ENCODE assay signal across 11 cellular contexts in genomic region chr6:14453712-14454466, GRCh38.
DNase-seq lines count a peak whose midpoint lies in the region; ATAC-seq and TF ChIP-seq lines count a peak whose summit lies in the region.
"Had no signal": no experiment of that assay in that cellular context is flagged by ENCODE, and none has a peak within 500 bp of the region (broad histone marks: within the 10 kb centered on the region; RNA-seq: fewer than 3 reads in every experiment).

No MANE protein-coding gene starts in this region.

- no peak overlapping the region for H3K27ac ChIP-seq in SK-N-SH (ENCODE audit: low read depth in 2 of 2, low read length in 1 of 2)
- H3K27ac ChIP-seq: RWPE1 had no signal

- CTCF ChIA-PET in SK-N-SH (lab: Yijun Ruan, JAX) = no interaction called here

- H3K4me1 ChIP-seq in mucosa of descending colon (ENCODE audit: low read depth) (peaks cover 12% of the 10 kb centered on the region), SK-N-SH (ENCODE audit: control insufficient read depth in 1 of 2, insufficient read depth in 2 of 2, low read depth in 1 of 2, low read length in 1 of 2) (peaks cover 0 to 4% of the 10 kb centered on the region in 2 experiments; a peak in 1 of 4 replicates)

- DNase-seq in NCI-H748 treated with DMSO at 0.1 percent for 48 hours (lab: John Stamatoyannopoulos, UW) (peak; percentile 100), NCI-H748 (lab: John Stamatoyannopoulos, UW; ENCODE audit: unreplicated experiment) (no peak), DMS53 (lab: John Stamatoyannopoulos, UW) (peak; percentile 64), mucosa of descending colon (peak in 1 of 3 donors; percentile 36), NCI-H1092 treated with DMSO at 0.1 percent for 48 hours (lab: John Stamatoyannopoulos, UW) (no peak), SK-N-SH (no peak)
- DNase-seq in T-helper 2 cell treated with Interferon-gamma antibody and Interleukin-4, amounts not matched to agents 5 μg/mL and 100 μg/mL, for 36 hours (ENCODE audit: low spot score) = no peak
- DNase-seq: mammary epithelial cell, substantia nigra had no signal

- H3K9me3 Mint-ChIP-seq in T-helper 2 cell treated with Interferon-gamma antibody and Interleukin-4, amounts not matched to agents 5 μg/mL and 100 μg/mL, for 36 hours = no peaks in the 10 kb centered on the region

- no peak overlapping the region for H3K4me2 ChIP-seq in SK-N-SH

- peaks cover 75% of the 10 kb centered on the region for H3K4me1 Mint-ChIP-seq in T-helper 2 cell treated with Interferon-gamma antibody and Interleukin-4, amounts not matched to agents 5 μg/mL and 100 μg/mL, for 36 hours (ENCODE audit: low read depth)

- no peaks in the 10 kb centered on the region for H3K36me3 ChIP-seq in mucosa of descending colon (ENCODE audit: low read depth)
- no peaks in the 10 kb centered on the region for H3K36me3 ChIP-seq in SK-N-SH (replicated peaks in 1 of 2; ENCODE audit: control insufficient read depth in 1 of 2, insufficient read depth in 2 of 2, low read length in 1 of 2)

- H3K9ac ChIP-seq in SK-N-SH = no peak overlapping the region

- H3K36me3 Mint-ChIP-seq in T-helper 2 cell treated with Interferon-gamma antibody and Interleukin-4, amounts not matched to agents 5 μg/mL and 100 μg/mL, for 36 hours (ENCODE audit: low read depth) = peaks cover 9% of the 10 kb centered on the region

- no peaks in the 10 kb centered on the region for H3K79me2 ChIP-seq in SK-N-SH (ENCODE audit: insufficient read depth)

- no peaks in the 10 kb centered on the region for H4K20me1 ChIP-seq in SK-N-SH (ENCODE audit: insufficient read depth)

- no peaks in the 10 kb centered on the region for H3K27me3 Mint-ChIP-seq in T-helper 2 cell treated with Interferon-gamma antibody and Interleukin-4, amounts not matched to agents 5 μg/mL and 100 μg/mL, for 36 hours (ENCODE audit: low read depth)

- TF ChIP-seq CTCF in mucosa of descending colon (IDR thresholded peaks at IDR 0.05) = no peak
- TF ChIP-seq CTCF in SK-N-SH (IDR thresholded peaks at IDR 0.05) = no peak

- peak overlapping the region; percentile 90 for H3K27ac Mint-ChIP-seq in T-helper 2 cell treated with Interferon-gamma antibody and Interleukin-4, amounts not matched to agents 5 μg/mL and 100 μg/mL, for 36 hours

- H2AFZ ChIP-seq in SK-N-SH (ENCODE audit: low read depth) = no peak overlapping the region

- POLR2A ChIA-PET in SK-N-SH (lab: Yijun Ruan, JAX) = no interaction called here

- H3K9me3 ChIP-seq in mucosa of descending colon (no peaks in the 10 kb centered on the region), SK-N-SH (no peaks in the 10 kb centered on the region)

- TF ChIP-seq EP300 in SK-N-SH (IDR thresholded peaks at IDR 0.05; ENCODE audit: borderline replicate concordance in 1 of 2, low read depth in 1 of 2, low read length in 1 of 2) = no peak

- no peak for TF ChIP-seq RAD21 in SK-N-SH (IDR thresholded peaks at IDR 0.05; ENCODE audit: low read length)

- WGBS in SK-N-SH (ENCODE audit: low lambda C conversion rate) = 52% methylated on average over 6 of the region's 6 CpGs

- peak; percentile 59 for ATAC-seq in mucosa of descending colon
- no peak for ATAC-seq in HG02938 (IDR thresholded peaks at IDR 0.05; ENCODE audit: unreplicated experiment)

- intact Hi-C loops in mucosa of descending colon (cut with DNase I, micrococcal nuclease) = no loop called here

- H3K4me3 ChIP-seq in mucosa of descending colon (no peak overlapping the region), SK-N-SH (ENCODE audit: low read depth in 2 of 2, low read length in 1 of 2) (no peak overlapping the region)

- no peaks in the 10 kb centered on the region for H3K9me2 ChIP-seq in SK-N-SH

- peak overlapping the region; percentile 63 for H3K4me3 Mint-ChIP-seq in T-helper 2 cell treated with Interferon-gamma antibody and Interleukin-4, amounts not matched to agents 5 μg/mL and 100 μg/mL, for 36 hours

- no peaks in the 10 kb centered on the region for H3F3A ChIP-seq in SK-N-SH (replicated peaks; ENCODE audit: insufficient read depth)

- H3K27me3 ChIP-seq in SK-N-SH (ENCODE audit: insufficient read depth) = no peaks in the 10 kb centered on the region

TF ChIP-seq in SK-N-SH, 30 proteins besides CTCF, POLR2A, EP300 and RAD21:
- TF ChIP-seq MAX (IDR thresholded peaks at IDR 0.05; ENCODE audit: low read depth) (no peak), RCOR1 (IDR thresholded peaks at IDR 0.05; ENCODE audit: low read length) (no peak), GATA2 (CRISPR knock-in tag; IDR thresholded peaks at IDR 0.05) (no peak), IRF3 (IDR thresholded peaks at IDR 0.05; ENCODE audit: low read depth, low read length) (no peak), TAF1 (IDR thresholded peaks at IDR 0.05; ENCODE audit: borderline replicate concordance, low read depth, low read length) (no peak), EZH2phosphoT487 (IDR thresholded peaks at IDR 0.05; ENCODE audit: borderline replicate concordance, low read depth) (no peak), TEAD4 (IDR thresholded peaks at IDR 0.05; ENCODE audit: borderline replicate concordance, insufficient read depth) (no peak), TCF12 (IDR thresholded peaks at IDR 0.05) (no peak), GABPA (IDR thresholded peaks at IDR 0.05; ENCODE audit: low read depth) (no peak), FOXM1 (IDR thresholded peaks at IDR 0.05; ENCODE audit: low read depth) (no peak)
- TF ChIP-seq, protein P1, sequence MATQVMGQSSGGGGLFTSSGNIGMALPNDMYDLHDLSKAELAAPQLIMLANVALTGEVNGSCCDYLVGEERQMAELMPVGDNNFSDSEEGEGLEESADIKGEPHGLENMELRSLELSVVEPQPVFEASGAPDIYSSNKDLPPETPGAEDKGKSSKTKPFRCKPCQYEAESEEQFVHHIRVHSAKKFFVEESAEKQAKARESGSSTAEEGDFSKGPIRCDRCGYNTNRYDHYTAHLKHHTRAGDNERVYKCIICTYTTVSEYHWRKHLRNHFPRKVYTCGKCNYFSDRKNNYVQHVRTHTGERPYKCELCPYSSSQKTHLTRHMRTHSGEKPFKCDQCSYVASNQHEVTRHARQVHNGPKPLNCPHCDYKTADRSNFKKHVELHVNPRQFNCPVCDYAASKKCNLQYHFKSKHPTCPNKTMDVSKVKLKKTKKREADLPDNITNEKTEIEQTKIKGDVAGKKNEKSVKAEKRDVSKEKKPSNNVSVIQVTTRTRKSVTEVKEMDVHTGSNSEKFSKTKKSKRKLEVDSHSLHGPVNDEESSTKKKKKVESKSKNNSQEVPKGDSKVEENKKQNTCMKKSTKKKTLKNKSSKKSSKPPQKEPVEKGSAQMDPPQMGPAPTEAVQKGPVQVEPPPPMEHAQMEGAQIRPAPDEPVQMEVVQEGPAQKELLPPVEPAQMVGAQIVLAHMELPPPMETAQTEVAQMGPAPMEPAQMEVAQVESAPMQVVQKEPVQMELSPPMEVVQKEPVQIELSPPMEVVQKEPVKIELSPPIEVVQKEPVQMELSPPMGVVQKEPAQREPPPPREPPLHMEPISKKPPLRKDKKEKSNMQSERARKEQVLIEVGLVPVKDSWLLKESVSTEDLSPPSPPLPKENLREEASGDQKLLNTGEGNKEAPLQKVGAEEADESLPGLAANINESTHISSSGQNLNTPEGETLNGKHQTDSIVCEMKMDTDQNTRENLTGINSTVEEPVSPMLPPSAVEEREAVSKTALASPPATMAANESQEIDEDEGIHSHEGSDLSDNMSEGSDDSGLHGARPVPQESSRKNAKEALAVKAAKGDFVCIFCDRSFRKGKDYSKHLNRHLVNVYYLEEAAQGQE (IDR thresholded peaks at IDR 0.05; ENCODE audit: low read depth, low read length) = no peak

Comparison
In these comparisons a context has a peak if more than half of its experiments do, and no peak if none do; other contexts are left out.
1. DNase-seq: peak in NCI-H748 treated with DMSO at 0.1 percent for 48 hours (single experiment) and DMS53 (single experiment); none in NCI-H748 (single experiment), T-helper 2 cell treated with Interferon-gamma antibody and Interleukin-4, amounts not matched to agents 5 μg/mL and 100 μg/mL, for 36 hours (single experiment), NCI-H1092 treated with DMSO at 0.1 percent for 48 hours (single experiment) and SK-N-SH (single experiment).